7 cellular contexts compared by ENCODE assay signal in genomic region chr13:63050287-63050686, GRCh38.
"Had no signal": no experiment of that assay in that cellular context is flagged by ENCODE, and none has a peak within 500 bp of the region (broad histone marks: within the 10 kb centered on the region; RNA-seq: fewer than 3 reads in every experiment).

No MANE protein-coding gene starts in this region.

- H3K4me3 ChIP-seq: GM23338, K562 had no signal

- H3K4me3 Mint-ChIP-seq: GM23338, H9 had no signal

- H3K27ac Mint-ChIP-seq: GM23338, H9 had no signal

- FAIRE-seq: HTR-8/SVneo, K562 had no signal

- DNase-seq: H9, HCEC 1CT, IMR-90, KG1 had no signal

- ATAC-seq: GM23338, K562 had no signal
